In the genomic region with DNA sequence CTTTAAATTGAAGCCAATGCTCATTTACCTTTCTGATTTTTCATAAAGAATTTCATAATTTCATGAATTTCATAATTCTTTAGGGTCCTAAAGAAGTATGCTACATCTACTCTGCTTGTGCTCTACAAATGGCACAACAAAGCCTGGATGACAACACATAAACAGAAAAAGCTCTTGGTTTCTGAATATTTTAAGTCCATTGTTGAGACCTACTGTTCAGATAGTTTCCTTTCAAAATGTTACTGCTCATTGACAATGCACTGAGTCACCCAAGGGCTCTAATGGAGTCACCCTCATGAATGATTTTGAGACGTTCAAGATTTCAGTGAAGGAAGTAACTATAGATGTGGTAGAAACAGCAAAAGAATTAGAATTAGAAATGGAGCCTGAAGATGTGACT, we compare ENCODE assay signal across 31 cellular contexts.
"Had no signal": no experiment of that assay in that cellular context is flagged by ENCODE, and none has a peak within 500 bp of the region (broad histone marks: within the 10 kb centered on the region; RNA-seq: fewer than 3 reads in every experiment).

No MANE protein-coding gene starts in this region.

- H3K27ac Mint-ChIP-seq: natural killer cell; nephron; neural progenitor cell; progenitor cell of endocrine pancreas; stimulated activated memory B cell treated with anti-CD40 and anti-IgM and Interleukin-4, amounts not matched to agents 10 μg/mL and 1 μg/mL and 100 μg/mL, for 72 hours; stimulated activated naive CD8-positive, alpha-beta T cell treated with anti-CD3 and anti-CD28 coated beads, Interleukin-15, amount 100 ng/mL, for 72 hours; type B pancreatic cell had no signal

- H3K9ac ChIP-seq: neural progenitor cell, parathyroid adenoma had no signal

- H3K27me3 ChIP-seq: neural progenitor cell, ovary, spleen, suprapubic skin, testis, tibial artery, transverse colon, upper lobe of right lung, uterus had no signal

- H3K36me3 ChIP-seq: neural progenitor cell, ovary, spleen, suprapubic skin, tibial artery, transverse colon, upper lobe of right lung, uterus had no signal

- H3K27ac ChIP-seq: neural progenitor cell, ovary, parathyroid adenoma, psoas muscle, skin epidermis, spleen, suprapubic skin, testis, tibial artery, transverse colon, upper lobe of right lung, uterus had no signal

- H3K9me3 ChIP-seq: ovary, psoas muscle, testis, uterus had no signal

- H2AFZ ChIP-seq: neural progenitor cell, parathyroid adenoma had no signal

- H3K4me3 ChIP-seq: neural progenitor cell, ovary, psoas muscle, skin epidermis, smooth muscle cell, spleen, suprapubic skin, testis, tibial artery, transverse colon, upper lobe of right lung, uterus had no signal

- H3K27me3 Mint-ChIP-seq: progenitor cell of endocrine pancreas; stimulated activated memory B cell treated with anti-CD40 and anti-IgM and Interleukin-4, amounts not matched to agents 10 μg/mL and 1 μg/mL and 100 μg/mL, for 72 hours; type B pancreatic cell had no signal

- DNase-seq: natural killer cell; occipital lobe; ovary; posterior cingulate gyrus; psoas muscle; right cardiac atrium; spleen; stimulated activated CD4-positive, alpha-beta T cell treated with anti-CD3 and anti-CD28 coated beads, Interleukin-12 subunit alpha, Interleukin-12 subunit beta, amount 100 ng/mL, for 4 hours; stimulated activated CD4-positive, alpha-beta T cell treated with anti-CD3 and anti-CD28 coated beads, Interleukin-1b, Interleukin-23, amount 100 ng/mL, for 48 hours; stimulated activated CD4-positive, alpha-beta T cell treated with anti-CD3 and anti-CD28 coated beads, Interleukin-4, amount 100 ng/mL, for 1 hour; stimulated activated CD4-positive, alpha-beta T cell treated with anti-CD3 and anti-CD28 coated beads, Interleukin-4, amount 100 ng/mL, for 4 hours; stimulated activated CD8-positive, alpha-beta memory T cell treated with anti-CD3 and anti-CD28 coated beads, Interleukin-4, amount 100 ng/mL, for 48 hours; stimulated activated naive CD4-positive, alpha-beta T cell; stimulated activated naive CD8-positive, alpha-beta T cell treated with anti-CD3 and anti-CD28 coated beads, Interleukin-15, amount 100 ng/mL, for 72 hours; stimulated activated naive CD8-positive, alpha-beta T cell treated with anti-CD3 and anti-CD28 coated beads, Interleukin-15, Interleukin-2, amounts not matched to agents 100 U/mL and 50 U/mL, for 24 hours; substantia nigra; testis; tibial artery; transverse colon; upper lobe of right lung; uterus had no signal

- H3K79me2 ChIP-seq: parathyroid adenoma had no signal

- ATAC-seq: natural killer cell; psoas muscle; right cardiac atrium; sciatic nerve; stimulated activated memory B cell treated with anti-CD40 and anti-IgM and Interleukin-4, amounts not matched to agents 10 μg/mL and 1 μg/mL and 100 μg/mL, for 72 hours; stimulated activated naive CD8-positive, alpha-beta T cell treated with anti-CD3 and anti-CD28 coated beads, Interleukin-15, amount 100 ng/mL, for 72 hours; stimulated activated naive CD8-positive, alpha-beta T cell treated with anti-CD3 and anti-CD28 coated beads, Interleukin-15, Interleukin-2, amounts not matched to agents 100 U/mL and 50 U/mL, for 24 hours; upper lobe of right lung had no signal

- H3K36me3 Mint-ChIP-seq: natural killer cell; neural progenitor cell; stimulated activated memory B cell treated with anti-CD40 and anti-IgM and Interleukin-4, amounts not matched to agents 10 μg/mL and 1 μg/mL and 100 μg/mL, for 72 hours had no signal

- H3K4me1 Mint-ChIP-seq: natural killer cell; nephron; neural progenitor cell; stimulated activated memory B cell treated with anti-CD40 and anti-IgM and Interleukin-4, amounts not matched to agents 10 μg/mL and 1 μg/mL and 100 μg/mL, for 72 hours; stimulated activated naive CD8-positive, alpha-beta T cell treated with anti-CD3 and anti-CD28 coated beads, Interleukin-15, amount 100 ng/mL, for 72 hours had no signal

- H3K4me3 Mint-ChIP-seq: natural killer cell; nephron; neural progenitor cell; stimulated activated memory B cell treated with anti-CD40 and anti-IgM and Interleukin-4, amounts not matched to agents 10 μg/mL and 1 μg/mL and 100 μg/mL, for 72 hours; stimulated activated naive CD8-positive, alpha-beta T cell treated with anti-CD3 and anti-CD28 coated beads, Interleukin-15, amount 100 ng/mL, for 72 hours; type B pancreatic cell had no signal

- H3K4me1 ChIP-seq: neural progenitor cell, parathyroid adenoma, psoas muscle, spleen, suprapubic skin, testis, tibial artery, upper lobe of right lung, uterus had no signal

- H3K4me2 ChIP-seq: neural progenitor cell, smooth muscle cell had no signal

- H3K9me3 Mint-ChIP-seq: natural killer cell; stimulated activated memory B cell treated with anti-CD40 and anti-IgM and Interleukin-4, amounts not matched to agents 10 μg/mL and 1 μg/mL and 100 μg/mL, for 72 hours; stimulated activated naive CD8-positive, alpha-beta T cell treated with anti-CD3 and anti-CD28 coated beads, Interleukin-15, amount 100 ng/mL, for 72 hours had no signal
